In genomic region chr6:28335564-28336283, GRCh38 we compare ENCODE assay signal across 8 cellular contexts. TPM values are rescaled to one million over a fixed set of nuclear protein-coding genes. Genes with fewer than 3 reads are reported as not detected.
A peak's percentile ranks its signal among the peaks of the same experiment; 100 is the strongest.
DNase-seq lines count a peak whose midpoint lies in the region; ATAC-seq, FAIRE-seq and TF ChIP-seq lines count a peak whose summit lies in the region.

Gene ZSCAN31 (minus strand): TSS chr6:28336148. CDS start chr6:28329683, 6,465 bp downstream.

- TF ChIP-seq POLR2A in GM12891 (IDR thresholded peaks at IDR 0.05; ENCODE audit: low read depth, low read length), result peak; percentile 57; the same call in 1 of the 2 replicates

- in situ Hi-C loops in astrocyte of the spinal cord (cut with HindIII; ENCODE audit: low sequenced_read_pairs), result no loop called here

- no peak for TF ChIP-seq CTCF in astrocyte of the spinal cord (IDR thresholded peaks at IDR 0.05; ENCODE audit: low read depth, low read length)

- peak; percentile 82 for ATAC-seq in HG02763 (IDR thresholded peaks at IDR 0.05; ENCODE audit: unreplicated experiment)

- FAIRE-seq in GM12891 (lab: Jason Lieb, UNC), result peak; percentile 87

- DNase-seq in GM12891 (ENCODE audit: insufficient read length, low spot score), result peak; percentile 44
- DNase-seq in NCI-H146 (lab: John Stamatoyannopoulos, UW), result peak; percentile 94
- DNase-seq in T1000 (lab: John Stamatoyannopoulos, UW), result peak; percentile 92
- DNase-seq in astrocyte of the spinal cord (ENCODE audit: low read depth, low spot score), result peak; percentile 99
- peak; percentile 74 to 84 for DNase-seq in hippocampal formation (lab: John Stamatoyannopoulos, UW)
- DNase-seq in retina, result peak; percentile 99
- no peak for DNase-seq in NCI-H510A treated with DMSO at 0.1 percent for 48 hours (lab: John Stamatoyannopoulos, UW)

- H3K4me3 ChIP-seq in astrocyte of the spinal cord (ENCODE audit: low read depth, low read length), result peak within 1 kb of the TSS; percentile 71

TF ChIP-seq in GM12891, 5 proteins besides CTCF, POLR2A, EP300 and RAD21:
- TF ChIP-seq SPI1 (IDR thresholded peaks at IDR 0.05; ENCODE audit: low read depth, low read length) (no peak), PAX5 (IDR thresholded peaks at IDR 0.05; ENCODE audit: insufficient read depth, low read length, severe bottlenecking) (peak; percentile 33), POU2F2 (IDR thresholded peaks at IDR 0.05; ENCODE audit: low read depth, low read length) (no peak), TAF1 (IDR thresholded peaks at IDR 0.05; ENCODE audit: low read depth, low read length) (no peak; the same call in 1 of the 2 replicates), POLR2AphosphoS5 (IDR thresholded peaks at IDR 0.05; ENCODE audit: low read depth, low read length) (peak; percentile 89)

RNA-seq across cellular contexts. Expression of gene ZSCAN31, which starts in this region (rescaled TPM):
- 3.2 TPM for polyA plus RNA-seq in GM12891 (2012; ENCODE audit: low read depth, missing spikeins)
